In genomic region chr10:9262770-9263169, GRCh38 we compare ENCODE assay signal across 1 cellular context.
TF ChIP-seq lines count a peak whose summit lies in the region.

No MANE protein-coding gene starts in this region.

TF ChIP-seq in GM23338, 12 proteins besides CTCF, POLR2A, EP300 and RAD21 (continued from another document):
- no peak for TF ChIP-seq NANOG (IDR thresholded peaks at IDR 0.05; ENCODE audit: borderline replicate concordance)
- TF ChIP-seq, protein P1, sequence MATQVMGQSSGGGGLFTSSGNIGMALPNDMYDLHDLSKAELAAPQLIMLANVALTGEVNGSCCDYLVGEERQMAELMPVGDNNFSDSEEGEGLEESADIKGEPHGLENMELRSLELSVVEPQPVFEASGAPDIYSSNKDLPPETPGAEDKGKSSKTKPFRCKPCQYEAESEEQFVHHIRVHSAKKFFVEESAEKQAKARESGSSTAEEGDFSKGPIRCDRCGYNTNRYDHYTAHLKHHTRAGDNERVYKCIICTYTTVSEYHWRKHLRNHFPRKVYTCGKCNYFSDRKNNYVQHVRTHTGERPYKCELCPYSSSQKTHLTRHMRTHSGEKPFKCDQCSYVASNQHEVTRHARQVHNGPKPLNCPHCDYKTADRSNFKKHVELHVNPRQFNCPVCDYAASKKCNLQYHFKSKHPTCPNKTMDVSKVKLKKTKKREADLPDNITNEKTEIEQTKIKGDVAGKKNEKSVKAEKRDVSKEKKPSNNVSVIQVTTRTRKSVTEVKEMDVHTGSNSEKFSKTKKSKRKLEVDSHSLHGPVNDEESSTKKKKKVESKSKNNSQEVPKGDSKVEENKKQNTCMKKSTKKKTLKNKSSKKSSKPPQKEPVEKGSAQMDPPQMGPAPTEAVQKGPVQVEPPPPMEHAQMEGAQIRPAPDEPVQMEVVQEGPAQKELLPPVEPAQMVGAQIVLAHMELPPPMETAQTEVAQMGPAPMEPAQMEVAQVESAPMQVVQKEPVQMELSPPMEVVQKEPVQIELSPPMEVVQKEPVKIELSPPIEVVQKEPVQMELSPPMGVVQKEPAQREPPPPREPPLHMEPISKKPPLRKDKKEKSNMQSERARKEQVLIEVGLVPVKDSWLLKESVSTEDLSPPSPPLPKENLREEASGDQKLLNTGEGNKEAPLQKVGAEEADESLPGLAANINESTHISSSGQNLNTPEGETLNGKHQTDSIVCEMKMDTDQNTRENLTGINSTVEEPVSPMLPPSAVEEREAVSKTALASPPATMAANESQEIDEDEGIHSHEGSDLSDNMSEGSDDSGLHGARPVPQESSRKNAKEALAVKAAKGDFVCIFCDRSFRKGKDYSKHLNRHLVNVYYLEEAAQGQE (IDR thresholded peaks at IDR 0.05; ENCODE audit: unreplicated experiment): no peak
- no peak for TF ChIP-seq STAT1 (IDR thresholded peaks at IDR 0.05; ENCODE audit: unreplicated experiment)
